8 cellular contexts compared by ENCODE assay signal in the genomic region with DNA sequence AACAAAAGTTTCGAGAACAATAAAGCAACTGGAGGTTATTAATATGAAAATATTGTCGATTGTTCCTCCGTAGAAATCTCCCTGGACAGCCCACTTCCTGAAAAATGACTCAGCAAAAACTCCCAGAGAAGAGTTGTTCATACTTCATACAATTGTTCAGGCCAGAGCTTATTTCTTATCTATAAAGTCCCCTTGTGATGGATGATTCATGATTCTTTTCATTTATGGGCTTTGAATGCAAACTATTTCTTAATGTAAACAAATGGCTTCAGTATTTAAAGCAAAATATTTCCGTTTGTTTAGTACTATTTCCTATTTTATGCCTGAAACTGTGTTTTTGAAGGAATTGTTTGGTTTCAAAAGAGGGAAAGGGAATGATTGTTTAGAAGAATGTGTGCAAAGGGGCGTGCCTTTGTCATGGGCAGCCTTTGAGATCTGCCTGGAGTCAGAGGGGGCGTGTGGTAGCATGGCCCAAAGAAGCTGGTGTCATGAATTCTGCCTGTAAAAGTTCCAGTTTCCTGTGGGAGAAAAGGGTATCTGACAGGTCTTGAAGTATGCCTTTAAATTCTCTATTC. TPM values are rescaled to one million over a fixed set of nuclear protein-coding genes. Genes with fewer than 3 reads are reported as not detected.
A peak's percentile ranks its signal among the peaks of the same experiment; 100 is the strongest.
DNase-seq lines count a peak whose midpoint lies in the region; ATAC-seq, FAIRE-seq and TF ChIP-seq lines count a peak whose summit lies in the region.

No MANE protein-coding gene starts in this region.

- intact Hi-C loops in ascending aorta (cut with DNase I): no loop called here
- intact Hi-C loops in HepG2 (cut with micrococcal nuclease; ENCODE audit: unreplicated experiment): loop anchor here (2.0 kb wide), 1 partner anchor 133 kb away; the partner anchor contains the start of gene HHEX

- H3K4me1 ChIP-seq in ascending aorta (peaks cover 0 to 3% of the 10 kb centered on the region in 2 donors), HepG2 (ENCODE audit: insufficient read depth, low read length) (peaks cover 26% of the 10 kb centered on the region)

- no peak for TF ChIP-seq POLR2A in HepG2 (IDR thresholded peaks at IDR 0.05; ENCODE audit: insufficient read depth in 1 of 2, low read depth in 2 of 2, low read length in 2 of 2)
- no peak for TF ChIP-seq POLR2A in GM12892 (IDR thresholded peaks at IDR 0.05; ENCODE audit: low read depth, low read length)

- no peaks in the 10 kb centered on the region for H3K79me2 ChIP-seq in HepG2 (ENCODE audit: insufficient read depth, low read length)

- no peak overlapping the region for H3K9ac ChIP-seq in HepG2 (ENCODE audit: insufficient read depth, low read depth, low read length)

- H2AFZ ChIP-seq in HepG2 (ENCODE audit: low read length): no peak overlapping the region

- no peak; the same call in 2 of the 3 replicates for ATAC-seq in HepG2
- ATAC-seq in GM19328 (IDR thresholded peaks at IDR 0.05; ENCODE audit: unreplicated experiment): no peak
- ATAC-seq in HG03025 (IDR thresholded peaks at IDR 0.05; ENCODE audit: low FRiP score, unreplicated experiment): no peak

- peak; percentile 73 for DNase-seq in AG04450 (ENCODE audit: low read depth, low spot score)
- peak; percentile 43 for DNase-seq in HS-27A (ENCODE audit: low read depth)
- DNase-seq in ascending aorta (ENCODE audit: low spot score in 2 of 2): no peak
- DNase-seq in HepG2 (ENCODE audit: low spot score): peak; percentile 34
- no peak for DNase-seq in GM12892 (ENCODE audit: insufficient read length)
- DNase-seq in occipital lobe (lab: John Stamatoyannopoulos, UW): no peak

- 68% methylated on average over 6 of the region's 6 CpGs for WGBS in HepG2 (ENCODE audit: low lambda C conversion rate)

- BruUV-seq in HepG2 (replicated peaks; lab: Mats Ljungman, UMichigan): no TSS peak

- no peak for TF ChIP-seq RAD21 in HepG2 (CRISPR knock-in tag; IDR thresholded peaks at IDR 0.05)

- no peaks in the 10 kb centered on the region for H3K27me3 ChIP-seq in AG04450 (ENCODE audit: control insufficient read depth, insufficient read depth, low read length)
- H3K27me3 ChIP-seq in ascending aorta: no peaks in the 10 kb centered on the region
- no peaks in the 10 kb centered on the region; a peak in 2 of 5 replicates for H3K27me3 ChIP-seq in HepG2 (ENCODE audit: control insufficient read depth in 1 of 2, insufficient read depth in 2 of 2, low read length in 2 of 2)

- H3K4me2 ChIP-seq in HepG2 (ENCODE audit: low read depth, low read length): no peak overlapping the region

- no peaks in the 10 kb centered on the region for H4K20me1 ChIP-seq in HepG2 (ENCODE audit: insufficient read depth, low read length)

- H3K36me3 ChIP-seq in ascending aorta: no peaks in the 10 kb centered on the region
- no peaks in the 10 kb centered on the region for H3K36me3 ChIP-seq in HepG2 (replicated peaks in 1 of 2; ENCODE audit: control insufficient read depth in 1 of 2, insufficient read depth in 2 of 2, low read length in 2 of 2)

- in situ Hi-C loops in HepG2 (cut with HindIII; ENCODE audit: extremely low pct_ligation_motif_present, low pct_unique_long_range_greater_than_20kb): no loop called here

- CTCF ChIA-PET in AG04450 (lab: Charles Lee) (interaction anchor here (0.8 to 2.9 kb wide), 4 partner anchors 8 to 58 kb away, joined by 5 to 13 read pairs (median 6); no protein-coding TSS in a partner anchor), HepG2 (lab: Yijun Ruan, JAX; ENCODE audit: low intra/inter-chr PET ratio, low total read pairs) (no interaction called here)

- no peak for FAIRE-seq in HepG2 (lab: Jason Lieb, UNC)
- no peak for FAIRE-seq in GM12892 (lab: Jason Lieb, UNC)

- TF ChIP-seq CTCF in AG04450 (IDR thresholded peaks at IDR 0.05; ENCODE audit: low read depth, low read length) (no peak), ascending aorta (IDR thresholded peaks at IDR 0.05) (no peak), HepG2 (CRISPR knock-in tag; IDR thresholded peaks at IDR 0.05) (no peak)

- no peak; a peak in 1 of 4 replicates for TF ChIP-seq EP300 in HepG2 (IDR thresholded peaks at IDR 0.05; ENCODE audit: low read depth in 2 of 2, low read length in 2 of 2)
- no peak for TF ChIP-seq EP300 in HepG2 (CRISPR knock-in tag; IDR thresholded peaks at IDR 0.05; ENCODE audit: borderline replicate concordance)

- H3K4me3 ChIP-seq in AG04450 (ENCODE audit: low read depth, low read length) (no peak overlapping the region), ascending aorta (no peak overlapping the region), HepG2 (replicated peaks in 1 of 3; ENCODE audit: insufficient read depth in 1 of 3, low read depth in 2 of 3, low read length in 3 of 3) (no peak overlapping the region)

- no peaks in the 10 kb centered on the region for H3K9me3 ChIP-seq in AG04450 (ENCODE audit: control insufficient read depth, insufficient read depth, low read length)
- H3K9me3 ChIP-seq in ascending aorta: no peaks in the 10 kb centered on the region
- H3K9me3 ChIP-seq in HepG2 (ENCODE audit: low read length): no peaks in the 10 kb centered on the region

- POLR2A ChIA-PET in AG04450 (lab: Yijun Ruan, JAX) (interaction anchor here (0.8 to 1.3 kb wide), 5 partner anchors 13 to 248 kb away, joined by 3 to 11 read pairs (median 3); partner anchors contain the start of gene IDE), HepG2 (lab: Yijun Ruan, JAX) (no interaction called here)

- peak overlapping the region; percentile 92 for H3K27ac ChIP-seq in AG04450 (ENCODE audit: low read depth, low read length)
- peak overlapping the region; percentile 28 to 58 for H3K27ac ChIP-seq in ascending aorta
- H3K27ac ChIP-seq in HepG2 (ENCODE audit: extremely low read length, insufficient read depth, low read length): peak overlapping the region; percentile 22

TF ChIP-seq in HepG2, 621 proteins besides CTCF, POLR2A, EP300 and RAD21 (continues in another document):
- TF ChIP-seq ZFP82 (CRISPR knock-in tag; IDR thresholded peaks at IDR 0.05; ENCODE audit: borderline replicate concordance): no peak
- no peak for TF ChIP-seq CEBPB (IDR thresholded peaks at IDR 0.05; ENCODE audit: borderline replicate concordance, low read depth, low read length)
- TF ChIP-seq MAFK (conservative IDR thresholded peaks at IDR 0.05 in 1 of 2, IDR thresholded peaks at IDR 0.05 in 1 of 2; ENCODE audit: low read length in 2 of 2): peak; percentile 83 to 86
- 0 out of 2 replicates have a peak, but pooled peaks have one; percentile 14 for TF ChIP-seq NFE2 (CRISPR knock-in tag; IDR thresholded peaks at IDR 0.05)
- peak; percentile 72 for TF ChIP-seq MAFF (IDR thresholded peaks at IDR 0.05; ENCODE audit: low read depth, low read length)
- TF ChIP-seq NFE2L2 (IDR thresholded peaks at IDR 0.05; ENCODE audit: low read length): peak; percentile 96
- 0 out of 2 replicates have a peak, but pooled peaks have one; percentile 18 for TF ChIP-seq SAP130 (CRISPR knock-in tag; IDR thresholded peaks at IDR 0.05; ENCODE audit: low read depth)
- no peak for TF ChIP-seq NBN (conservative IDR thresholded peaks at IDR 0.05)
- TF ChIP-seq, protein P1, sequence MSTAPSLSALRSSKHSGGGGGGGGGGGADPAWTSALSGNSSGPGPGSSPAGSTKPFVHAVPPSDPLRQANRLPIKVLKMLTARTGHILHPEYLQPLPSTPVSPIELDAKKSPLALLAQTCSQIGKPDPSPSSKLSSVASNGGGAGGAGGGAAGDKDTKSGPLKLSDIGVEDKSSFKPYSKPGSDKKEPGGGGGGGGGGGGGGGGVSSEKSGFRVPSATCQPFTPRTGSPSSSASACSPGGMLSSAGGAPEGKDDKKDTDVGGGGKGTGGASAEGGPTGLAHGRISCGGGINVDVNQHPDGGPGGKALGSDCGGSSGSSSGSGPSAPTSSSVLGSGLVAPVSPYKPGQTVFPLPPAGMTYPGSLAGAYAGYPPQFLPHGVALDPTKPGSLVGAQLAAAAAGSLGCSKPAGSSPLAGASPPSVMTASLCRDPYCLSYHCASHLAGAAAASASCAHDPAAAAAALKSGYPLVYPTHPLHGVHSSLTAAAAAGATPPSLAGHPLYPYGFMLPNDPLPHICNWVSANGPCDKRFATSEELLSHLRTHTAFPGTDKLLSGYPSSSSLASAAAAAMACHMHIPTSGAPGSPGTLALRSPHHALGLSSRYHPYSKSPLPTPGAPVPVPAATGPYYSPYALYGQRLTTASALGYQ (CRISPR knock-in tag; IDR thresholded peaks at IDR 0.05): no peak

RNA-seq across cellular contexts. Expression of gene EXOC6, which starts 26.2 kb away (rescaled TPM):
- polyA plus RNA-seq in AG04450 (2011; rRNA removed): 17.7 and 21.8 TPM in 2 replicates
- 23.5 and 39.1 TPM in 2 replicates for polyA minus RNA-seq in AG04450 (2011; rRNA and poly(A)+ RNA removed)
- 12.2 TPM for total RNA-seq in ascending aorta
- 22.2 and 48.7 TPM in 2 replicates for total RNA-seq in HepG2 (2016; rRNA removed; fragmentation: Illumina TruSeq; extraction: Trizol)
- 7.3 and 14.2 TPM in 2 replicates for total RNA-seq in HepG2 (2016; cell fraction: cytosol; rRNA removed; fragmentation: Illumina TruSeq; extraction: Trizol; ENCODE audit: low read depth)
- 17.2 and 42.9 TPM in 2 replicates for total RNA-seq in HepG2 (2016; cell fraction: insoluble cytoplasmic fraction; rRNA removed; fragmentation: Illumina TruSeq; extraction: Trizol)
- 6.2 and 7.0 TPM in 2 replicates for total RNA-seq in HepG2 (2016; cell fraction: membrane; rRNA removed; fragmentation: Illumina TruSeq; extraction: Trizol)
- 18.5 and 31.1 TPM in 2 replicates for total RNA-seq in HepG2 (2016; cell fraction: nucleus; rRNA removed; fragmentation: Illumina TruSeq; extraction: Trizol)
- 29.2 and 49.6 TPM in 2 replicates for polyA plus RNA-seq in HepG2 (2011; rRNA removed)
- 4.3 and 6.9 TPM in 2 replicates for polyA plus RNA-seq in HepG2 (2011; cell fraction: cytosol; rRNA removed)
- polyA plus RNA-seq in HepG2 (2011; cell fraction: nucleus; rRNA removed): 15.2 and 18.0 TPM in 2 replicates
- polyA plus RNA-seq in HepG2 (2012): 9.3 and 16.9 TPM in 2 replicates
- 0.59 and 1.00 TPM in 2 replicates for polyA plus RNA-seq in HepG2 (2016; cell fraction: cytosol; fragmentation: Illumina TruSeq; extraction: Trizol; ENCODE audit: low read depth)
- polyA plus RNA-seq in HepG2 (2016; cell fraction: insoluble cytoplasmic fraction; fragmentation: Illumina TruSeq; extraction: Trizol; ENCODE audit: low read depth): 17.7 and 18.9 TPM in 2 replicates
- polyA plus RNA-seq in HepG2 (2016; cell fraction: membrane; fragmentation: Illumina TruSeq; extraction: Trizol; ENCODE audit: low read depth): 1.8 and 2.2 TPM in 2 replicates
- polyA plus RNA-seq in HepG2 (2016; cell fraction: nucleus; fragmentation: Illumina TruSeq; extraction: Trizol; ENCODE audit: insufficient read depth, low read depth): 10.8 and 12.2 TPM in 2 replicates
- polyA minus RNA-seq in HepG2 (2011; rRNA and poly(A)+ RNA removed; ENCODE audit: low replicate concordance): 26.0 and 75.6 TPM in 2 replicates
- polyA minus RNA-seq in HepG2 (2011; cell fraction: cytosol; rRNA and poly(A)+ RNA removed): 18.7 and 31.6 TPM in 2 replicates
- 48.2 and 49.5 TPM in 2 replicates for polyA minus RNA-seq in HepG2 (2011; cell fraction: nucleus; rRNA and poly(A)+ RNA removed)
- polyA plus RNA-seq in GM12892 (2012; ENCODE audit: missing spikeins): 9.5 TPM
- 147 TPM for total RNA-seq in occipital lobe

Comparison
In these comparisons a context has a peak if more than half of its experiments do, and no peak if none do; other contexts are left out.
1. DNase-seq: peak in AG04450 (single experiment), HS-27A (single experiment) and HepG2 (single experiment); none in ascending aorta (0 of 2), GM12892 (single experiment) and occipital lobe (single experiment).
2. H3K27ac ChIP-seq: peak in every context shown above with its lines; median percentile 92 in AG04450; 43 in ascending aorta; 22 in HepG2.